In genomic region chr6:45464685-45465084, GRCh38 we compare ENCODE assay signal across 18 cellular contexts.
DNase-seq lines count a peak whose midpoint lies in the region; ATAC-seq and TF ChIP-seq lines count a peak whose summit lies in the region.
"Had no signal": no experiment of that assay in that cellular context is flagged by ENCODE, and none has a peak within 500 bp of the region (broad histone marks: within the 10 kb centered on the region; RNA-seq: fewer than 3 reads in every experiment).

No MANE protein-coding gene starts in this region.

- H3K27ac Mint-ChIP-seq in osteocyte (ENCODE audit: unreplicated experiment): peak overlapping the region; percentile 76
- peak overlapping the region; percentile 77 for H3K27ac Mint-ChIP-seq in type B pancreatic cell
- H3K27ac Mint-ChIP-seq: B cell; CD8-positive, alpha-beta T cell; GM23338; H9 had no signal

- ATAC-seq in HG03571 (IDR thresholded peaks at IDR 0.05; ENCODE audit: unreplicated experiment): no peak
- ATAC-seq: CD8-positive, alpha-beta T cell; GM12878; GM23338; HCT116 had no signal

- peaks cover 14% of the 10 kb centered on the region for H3K4me1 Mint-ChIP-seq in osteocyte (ENCODE audit: unreplicated experiment)
- H3K4me1 Mint-ChIP-seq in type B pancreatic cell (ENCODE audit: unreplicated experiment): peaks cover 26% of the 10 kb centered on the region
- H3K4me1 Mint-ChIP-seq: B cell, GM23338, H9 had no signal

- no peak for TF ChIP-seq CTCF in choroid plexus epithelial cell (conservative IDR thresholded peaks at IDR 0.05; ENCODE audit: low read depth, low read length)
- no peak for TF ChIP-seq CTCF in osteocyte (IDR thresholded peaks at IDR 0.05)
- no peak for TF ChIP-seq CTCF in type B pancreatic cell (conservative IDR thresholded peaks at IDR 0.05)

- H3K4me3 Mint-ChIP-seq in osteocyte (ENCODE audit: unreplicated experiment) (no peak overlapping the region), type B pancreatic cell (peak overlapping the region; percentile 56)
- H3K4me3 Mint-ChIP-seq: B cell; CD8-positive, alpha-beta T cell; GM23338; H9 had no signal

- H3K36me3 Mint-ChIP-seq in osteocyte (ENCODE audit: unreplicated experiment): peaks cover 19% of the 10 kb centered on the region
- peaks cover 6% of the 10 kb centered on the region for H3K36me3 Mint-ChIP-seq in type B pancreatic cell

- H3K27me3 Mint-ChIP-seq in osteocyte (ENCODE audit: unreplicated experiment): no peaks in the 10 kb centered on the region
- H3K27me3 Mint-ChIP-seq in type B pancreatic cell: no peaks in the 10 kb centered on the region
- H3K27me3 Mint-ChIP-seq: B cell; CD4-positive, CD25-positive, alpha-beta regulatory T cell had no signal

- H3K4me3 ChIP-seq in choroid plexus epithelial cell (ENCODE audit: low read depth, low read length): no peak overlapping the region
- H3K4me3 ChIP-seq: BLaER1, GM12878, GM23338 had no signal

- DNase-seq in LHCN-M2 (ENCODE audit: low read depth) (peak; percentile 54), choroid plexus epithelial cell (ENCODE audit: low read depth) (peak; percentile 22), osteocyte (ENCODE audit: extremely low spot score, unreplicated experiment) (no peak), type B pancreatic cell (ENCODE audit: extremely low spot score, unreplicated experiment) (no peak), NCI-H1417 (lab: John Stamatoyannopoulos, UW) (no peak)
- no peak for DNase-seq in activated T-cell treated with anti-CD3 and anti-CD28 coated beads, Interleukin-2, amount 50 U/mL, for 48 hours
- DNase-seq: Caco-2; CD4-positive, CD25-positive, alpha-beta regulatory T cell; CD8-positive, alpha-beta T cell; DMS153; DND-41; H9 had no signal

- H3K9me3 Mint-ChIP-seq in osteocyte (ENCODE audit: unreplicated experiment) (no peaks in the 10 kb centered on the region), type B pancreatic cell (no peaks in the 10 kb centered on the region)
- H3K9me3 Mint-ChIP-seq: CD8-positive, alpha-beta T cell; GM23338; H9 had no signal

Comparison
In these comparisons a context has a peak if more than half of its experiments do, and no peak if none do; other contexts are left out.
1. DNase-seq: peak in LHCN-M2 (single experiment) and choroid plexus epithelial cell (single experiment); none in osteocyte (single experiment), type B pancreatic cell (single experiment), NCI-H1417 (0 of 3) and activated T-cell treated with anti-CD3 and anti-CD28 coated beads, Interleukin-2, amount 50 U/mL, for 48 hours (0 of 2).